In genomic region chr16:75267631-75268264, GRCh38 we compare ENCODE assay signal across 10 cellular contexts. TPM values are rescaled to one million over a fixed set of nuclear protein-coding genes. Genes with fewer than 3 reads are reported as not detected.
A peak's percentile ranks its signal among the peaks of the same experiment; 100 is the strongest.
DNase-seq lines count a peak whose midpoint lies in the region; ATAC-seq, FAIRE-seq and TF ChIP-seq lines count a peak whose summit lies in the region.
"Had no signal": no experiment of that assay in that cellular context is flagged by ENCODE, and none has a peak within 500 bp of the region (broad histone marks: within the 10 kb centered on the region; RNA-seq: fewer than 3 reads in every experiment).

No MANE protein-coding gene starts in this region.

- peak overlapping the region; percentile 72 for H3K4me2 ChIP-seq in HepG2 (ENCODE audit: low read depth, low read length)

- no peak for TF ChIP-seq CTCF in CD4-positive, alpha-beta T cell (IDR thresholded peaks at IDR 0.05)
- TF ChIP-seq CTCF in ascending aorta (IDR thresholded peaks at IDR 0.05) (no peak), HepG2 (CRISPR knock-in tag; IDR thresholded peaks at IDR 0.05) (no peak)

- in situ Hi-C loops in HepG2 (cut with HindIII; ENCODE audit: extremely low pct_ligation_motif_present, low pct_unique_long_range_greater_than_20kb): loop anchor here (5.0 kb wide), 1 partner anchor 40 kb away; no protein-coding TSS in a partner anchor

- ATAC-seq in CD4-positive, alpha-beta T cell (ENCODE audit: poor library complexity): no peak
- ATAC-seq in HepG2: peak; percentile 50
- no peak for ATAC-seq in GM18868 (IDR thresholded peaks at IDR 0.05; ENCODE audit: unreplicated experiment)
- ATAC-seq in HG03025 (IDR thresholded peaks at IDR 0.05; ENCODE audit: low FRiP score, unreplicated experiment): no peak
- no peak for ATAC-seq in HG02623 (IDR thresholded peaks at IDR 0.05; ENCODE audit: unreplicated experiment)

- no peaks in the 10 kb centered on the region for H3K9me3 Mint-ChIP-seq in CD4-positive, alpha-beta T cell

- POLR2A ChIA-PET in CD4-positive, alpha-beta T cell (lab: Charles Lee): no interaction called here
- POLR2A ChIA-PET in HepG2 (lab: Yijun Ruan, JAX): interaction anchor here (1.0 to 9.3 kb wide), 5 partner anchors 16 to 118 kb away, joined by 3 to 151 read pairs (median 9); partner anchors contain the start of gene BCAR1

- peak; percentile 47 for FAIRE-seq in HepG2 (lab: Jason Lieb, UNC)

- H3K36me3 ChIP-seq in ascending aorta: no peaks in the 10 kb centered on the region
- peaks cover 0 to 1% of the 10 kb centered on the region in 2 experiments; a peak in 1 of 5 replicates for H3K36me3 ChIP-seq in HepG2 (replicated peaks in 1 of 2; ENCODE audit: control insufficient read depth in 1 of 2, insufficient read depth in 2 of 2, low read length in 2 of 2)

- H3K27me3 Mint-ChIP-seq in CD4-positive, alpha-beta T cell: peaks cover 42% of the 10 kb centered on the region

- TF ChIP-seq POLR2A in HepG2 (IDR thresholded peaks at IDR 0.05; ENCODE audit: insufficient read depth in 1 of 2, low read depth in 2 of 2, low read length in 2 of 2) (no peak), erythroblast (IDR thresholded peaks at IDR 0.05; ENCODE audit: low read length) (no peak)

- no TSS peak for BruUV-seq in HepG2 (replicated peaks; lab: Mats Ljungman, UMichigan)

- no peaks in the 10 kb centered on the region for H3K9me3 ChIP-seq in CD4-positive, alpha-beta T cell (ENCODE audit: control insufficient read depth, low read length)
- H3K9me3 ChIP-seq in ascending aorta (no peaks in the 10 kb centered on the region), HepG2 (ENCODE audit: low read length) (no peaks in the 10 kb centered on the region)

- WGBS in HepG2 (ENCODE audit: low lambda C conversion rate): 54% methylated on average over 6 of the region's 10 CpGs

- TF ChIP-seq EP300 in HepG2 (IDR thresholded peaks at IDR 0.05; ENCODE audit: low read depth in 2 of 2, low read length in 2 of 2): no peak
- no peak for TF ChIP-seq EP300 in HepG2 (CRISPR knock-in tag; IDR thresholded peaks at IDR 0.05; ENCODE audit: borderline replicate concordance)

- intact Hi-C loops in CD4-positive, alpha-beta T cell (cut with DNase I, micrococcal nuclease): no loop called here
- intact Hi-C loops in ascending aorta (cut with DNase I): no loop called here
- intact Hi-C loops in HepG2 (cut with micrococcal nuclease; ENCODE audit: unreplicated experiment): no loop called here

- no peak for TF ChIP-seq RAD21 in HepG2 (CRISPR knock-in tag; IDR thresholded peaks at IDR 0.05)

- peak overlapping the region; percentile 38 for H3K4me3 Mint-ChIP-seq in CD4-positive, alpha-beta T cell

- CTCF ChIA-PET in CD4-positive, alpha-beta T cell (lab: Charles Lee): no interaction called here
- CTCF ChIA-PET in HepG2 (lab: Yijun Ruan, JAX; ENCODE audit: low intra/inter-chr PET ratio, low total read pairs): no interaction called here

- H4K20me1 ChIP-seq in HepG2 (ENCODE audit: insufficient read depth, low read length): peaks cover 14% of the 10 kb centered on the region; the same call in 1 of the 2 replicates

- peaks cover 60% of the 10 kb centered on the region for H3K27me3 ChIP-seq in CD4-positive, alpha-beta T cell (ENCODE audit: control insufficient read depth, insufficient read depth, low read length)
- no peaks in the 10 kb centered on the region for H3K27me3 ChIP-seq in ascending aorta
- no peaks in the 10 kb centered on the region for H3K27me3 ChIP-seq in HepG2 (ENCODE audit: control insufficient read depth in 1 of 2, insufficient read depth in 2 of 2, low read length in 2 of 2)

- no peak overlapping the region for H2AFZ ChIP-seq in HepG2 (ENCODE audit: low read length)

- H3K4me3 ChIP-seq in ascending aorta (no peak overlapping the region), HepG2 (replicated peaks in 1 of 3; ENCODE audit: insufficient read depth in 1 of 3, low read depth in 2 of 3, low read length in 3 of 3) (peak overlapping the region in 1 of 3 experiments; percentile 47; a peak in 1 of 6 replicates)

- H3K4me1 ChIP-seq in ascending aorta: peaks cover 21 to 24% of the 10 kb centered on the region in 2 donors
- peaks cover 69% of the 10 kb centered on the region for H3K4me1 ChIP-seq in HepG2 (ENCODE audit: insufficient read depth, low read length)

- no peak for DNase-seq in CD4-positive, alpha-beta T cell
- peak; percentile 81 for DNase-seq in NCI-H1694 (lab: John Stamatoyannopoulos, UW)
- peak in 1 of 2 donors; percentile 80 for DNase-seq in ascending aorta (ENCODE audit: low spot score in 2 of 2)
- DNase-seq in HepG2 (ENCODE audit: low spot score): peak; percentile 71
- DNase-seq in erythroblast (lab: John Stamatoyannopoulos, UW): no peak
- DNase-seq: activated naive CD4-positive, alpha-beta T cell treated with anti-CD3 and anti-CD28 coated beads, Interleukin-2, amount 50 U/mL, for 16 hours; naive B cell had no signal

- no peak overlapping the region; the same call in 1 of the 2 replicates for H3K9ac ChIP-seq in HepG2 (ENCODE audit: insufficient read depth, low read depth, low read length)

- no peak overlapping the region for H3K27ac ChIP-seq in CD4-positive, alpha-beta T cell (ENCODE audit: low read depth, low read length)
- peak overlapping the region; percentile 57 to 58 for H3K27ac ChIP-seq in ascending aorta
- H3K27ac ChIP-seq in HepG2 (ENCODE audit: extremely low read length, insufficient read depth, low read length): no peak overlapping the region

- no peaks in the 10 kb centered on the region for H3K4me1 Mint-ChIP-seq in CD4-positive, alpha-beta T cell (ENCODE audit: low read depth)

- no peak overlapping the region for H3K27ac Mint-ChIP-seq in CD4-positive, alpha-beta T cell
- H3K27ac Mint-ChIP-seq: naive B cell had no signal

- no peaks in the 10 kb centered on the region for H3K36me3 Mint-ChIP-seq in CD4-positive, alpha-beta T cell (ENCODE audit: low read depth)
- H3K36me3 Mint-ChIP-seq: naive B cell had no signal

- peaks cover 29% of the 10 kb centered on the region for H3K79me2 ChIP-seq in HepG2 (ENCODE audit: insufficient read depth, low read length)

RNA-seq across cellular contexts. Expression of gene BCAR1, which starts 16.3 kb away (rescaled TPM):
- under 1 TPM; 0.08 to 0.17 TPM for total RNA-seq in CD4-positive, alpha-beta T cell
- 243 TPM for total RNA-seq in ascending aorta
- total RNA-seq in HepG2 (2016; rRNA removed; fragmentation: Illumina TruSeq; extraction: Trizol): 35.9 and 48.1 TPM in 2 replicates
- total RNA-seq in HepG2 (2016; cell fraction: cytosol; rRNA removed; fragmentation: Illumina TruSeq; extraction: Trizol; ENCODE audit: low read depth): 13.1 and 14.5 TPM in 2 replicates
- 33.1 and 51.1 TPM in 2 replicates for total RNA-seq in HepG2 (2016; cell fraction: insoluble cytoplasmic fraction; rRNA removed; fragmentation: Illumina TruSeq; extraction: Trizol)
- 38.7 and 43.1 TPM in 2 replicates for total RNA-seq in HepG2 (2016; cell fraction: membrane; rRNA removed; fragmentation: Illumina TruSeq; extraction: Trizol)
- total RNA-seq in HepG2 (2016; cell fraction: nucleus; rRNA removed; fragmentation: Illumina TruSeq; extraction: Trizol): 38.1 and 45.0 TPM in 2 replicates
- polyA plus RNA-seq in HepG2 (2011; rRNA removed): 51.7 and 57.8 TPM in 2 replicates
- polyA plus RNA-seq in HepG2 (2011; cell fraction: cytosol; rRNA removed): 31.6 and 53.3 TPM in 2 replicates
- 202 and 242 TPM in 2 replicates for polyA plus RNA-seq in HepG2 (2011; cell fraction: nucleus; rRNA removed)
- 39.6 and 65.3 TPM in 2 replicates for polyA plus RNA-seq in HepG2 (2012)
- 13.2 and 13.9 TPM in 2 replicates for polyA plus RNA-seq in HepG2 (2016; cell fraction: cytosol; fragmentation: Illumina TruSeq; extraction: Trizol; ENCODE audit: low read depth)
- polyA plus RNA-seq in HepG2 (2016; cell fraction: insoluble cytoplasmic fraction; fragmentation: Illumina TruSeq; extraction: Trizol; ENCODE audit: low read depth): 47.9 and 56.1 TPM in 2 replicates
- 24.5 and 27.8 TPM in 2 replicates for polyA plus RNA-seq in HepG2 (2016; cell fraction: membrane; fragmentation: Illumina TruSeq; extraction: Trizol; ENCODE audit: low read depth)
- 68.9 and 74.0 TPM in 2 replicates for polyA plus RNA-seq in HepG2 (2016; cell fraction: nucleus; fragmentation: Illumina TruSeq; extraction: Trizol; ENCODE audit: insufficient read depth, low read depth)
- 35.0 and 120 TPM in 2 replicates for polyA minus RNA-seq in HepG2 (2011; rRNA and poly(A)+ RNA removed; ENCODE audit: low replicate concordance)
- polyA minus RNA-seq in HepG2 (2011; cell fraction: cytosol; rRNA and poly(A)+ RNA removed): 32.5 and 33.4 TPM in 2 replicates
- polyA minus RNA-seq in HepG2 (2011; cell fraction: nucleus; rRNA and poly(A)+ RNA removed): 77.6 and 107 TPM in 2 replicates

RNA-seq across cellular contexts. Expression of gene CTRB1, which starts 49.0 kb away (rescaled TPM):
- total RNA-seq in CD4-positive, alpha-beta T cell: not detected
- total RNA-seq in ascending aorta (not detected), HepG2 (2016; rRNA removed; fragmentation: Illumina TruSeq; extraction: Trizol) (not detected in 2 replicates)
- not detected in 2 replicates for total RNA-seq in HepG2 (2016; cell fraction: cytosol; rRNA removed; fragmentation: Illumina TruSeq; extraction: Trizol; ENCODE audit: low read depth)
- not detected in 2 replicates for total RNA-seq in HepG2 (2016; cell fraction: insoluble cytoplasmic fraction; rRNA removed; fragmentation: Illumina TruSeq; extraction: Trizol)
- not detected in 2 replicates for total RNA-seq in HepG2 (2016; cell fraction: membrane; rRNA removed; fragmentation: Illumina TruSeq; extraction: Trizol)
- not detected in 2 replicates for total RNA-seq in HepG2 (2016; cell fraction: nucleus; rRNA removed; fragmentation: Illumina TruSeq; extraction: Trizol)
- 0.55 TPM in 1 of 2 replicates, not detected in the other for polyA plus RNA-seq in HepG2 (2011; rRNA removed)
- polyA plus RNA-seq in HepG2 (2011; cell fraction: cytosol; rRNA removed): 0.13 and 0.14 TPM in 2 replicates
- 0.47 TPM in 1 of 2 replicates, not detected in the other for polyA plus RNA-seq in HepG2 (2011; cell fraction: nucleus; rRNA removed)
- polyA plus RNA-seq in HepG2 (2012): not detected in 2 replicates
- polyA plus RNA-seq in HepG2 (2016; cell fraction: cytosol; fragmentation: Illumina TruSeq; extraction: Trizol; ENCODE audit: low read depth): not detected in 2 replicates
- not detected in 2 replicates for polyA plus RNA-seq in HepG2 (2016; cell fraction: insoluble cytoplasmic fraction; fragmentation: Illumina TruSeq; extraction: Trizol; ENCODE audit: low read depth)
- polyA plus RNA-seq in HepG2 (2016; cell fraction: membrane; fragmentation: Illumina TruSeq; extraction: Trizol; ENCODE audit: low read depth): not detected in 2 replicates
- polyA plus RNA-seq in HepG2 (2016; cell fraction: nucleus; fragmentation: Illumina TruSeq; extraction: Trizol; ENCODE audit: insufficient read depth, low read depth): not detected in 2 replicates
- polyA minus RNA-seq in HepG2 (2011; rRNA and poly(A)+ RNA removed; ENCODE audit: low replicate concordance): not detected in 2 replicates
- polyA minus RNA-seq in HepG2 (2011; cell fraction: cytosol; rRNA and poly(A)+ RNA removed): not detected in 2 replicates
- polyA minus RNA-seq in HepG2 (2011; cell fraction: nucleus; rRNA and poly(A)+ RNA removed): not detected in 2 replicates

Comparison
In these comparisons a context has a peak if more than half of its experiments do, and no peak if none do; other contexts are left out.
1. DNase-seq: peak in NCI-H1694 (single experiment) and HepG2 (single experiment); none in CD4-positive, alpha-beta T cell (0 of 10) and erythroblast (0 of 2).
2. H3K27ac ChIP-seq: peak in ascending aorta (2 of 2); none in CD4-positive, alpha-beta T cell (single experiment) and HepG2 (single experiment).
3. RNA of gene BCAR1, which starts 16.3 kb away (total RNA-seq): 243 TPM in ascending aorta (single experiment) and 13.1 to 51.1 TPM in HepG2; 0.08 to 0.17 TPM in CD4-positive, alpha-beta T cell; every median in the first group is over 10 times any median in the second.